In genomic region chr18:74248189-74248975, GRCh38 we compare ENCODE assay signal across 12 cellular contexts. TPM values are rescaled to one million over a fixed set of nuclear protein-coding genes. Genes with fewer than 3 reads are reported as not detected.
DNase-seq lines count a peak whose midpoint lies in the region; ATAC-seq, FAIRE-seq and TF ChIP-seq lines count a peak whose summit lies in the region.
"Had no signal": no experiment of that assay in that cellular context is flagged by ENCODE, and none has a peak within 500 bp of the region (broad histone marks: within the 10 kb centered on the region; RNA-seq: fewer than 3 reads in every experiment).

No MANE protein-coding gene starts in this region.

- POLR2A ChIA-PET in GM12878 (lab: Charles Lee), result no interaction called here

- no peak overlapping the region for H3K27ac ChIP-seq in GM12878 (ENCODE audit: control insufficient read depth, insufficient read depth)
- peak overlapping the region in 1 of 5 donors; percentile 73 for H3K27ac ChIP-seq in stomach
- H3K27ac ChIP-seq in substantia nigra (ENCODE audit: low read depth, low read length, poor library complexity, severe bottlenecking), result no peak overlapping the region
- H3K27ac ChIP-seq in vagina, result no peak overlapping the region
- peak overlapping the region in 1 of 4 donors; percentile 61 for H3K27ac ChIP-seq in tibial nerve
- H3K27ac ChIP-seq: uterus had no signal

- WGBS in GM12878 (ENCODE audit: insufficient coverage, insufficient replicate concordance, low lambda C conversion rate, missing lambda C conversion rate), result 33% methylated on average over 10 of the region's 10 CpGs
- 76 to 80% (median 78%) methylated on average over 10 of the region's 10 CpGs for WGBS in stomach, 5 donors
- 81 to 86% methylated on average over 10 of the region's 10 CpGs for WGBS in tibial nerve, 2 donors

- H3K9me3 ChIP-seq in GM12878 (replicated peaks; ENCODE audit: control insufficient read depth, insufficient read depth, low read length) (no peaks in the 10 kb centered on the region), stomach (no peaks in the 10 kb centered on the region), vagina (no peaks in the 10 kb centered on the region), tibial nerve (no peaks in the 10 kb centered on the region)
- H3K9me3 ChIP-seq: uterus had no signal

- intact Hi-C loops in GM12878 (cut with micrococcal nuclease; ENCODE audit: unreplicated experiment) (no loop called here), stomach (cut with DNase I; ENCODE audit: low total_unique reads) (no loop called here), vagina (cut with DNase I) (no loop called here)

- SMC1A ChIA-PET in GM12878 (lab: Charles Lee; ENCODE audit: uncharacterized antibody, unreplicated experiment), result interaction anchor here (0.6 to 0.8 kb wide), 2 partner anchors 8 to 13 kb away, joined by 3 read pairs; no protein-coding TSS in a partner anchor

- H2AFZ ChIP-seq in GM12878 (ENCODE audit: control insufficient read depth, low read depth, low read length), result no peak overlapping the region

- ATAC-seq in GM18505 (IDR thresholded peaks at IDR 0.05; ENCODE audit: unreplicated experiment) (peak; percentile 94), GM19372 (IDR thresholded peaks at IDR 0.05; ENCODE audit: low read depth, unreplicated experiment) (peak; percentile 58), HG03039 (IDR thresholded peaks at IDR 0.05; ENCODE audit: unreplicated experiment) (peak; percentile 56), GM12878 (peak; percentile 84)

- H3K36me3 ChIP-seq in GM12878 (ENCODE audit: control insufficient read depth in 2 of 2, insufficient read depth in 2 of 2, low read length in 1 of 2) (no peaks in the 10 kb centered on the region), stomach (peaks cover 0 to 25% (median 20%) of the 10 kb centered on the region in 4 donors), vagina (no peaks in the 10 kb centered on the region), tibial nerve (peaks cover 0 to 17% (median 0%) of the 10 kb centered on the region in 3 donors)
- H3K36me3 ChIP-seq: uterus had no signal

- RAD21 ChIA-PET in GM12878 (lab: Charles Lee; ENCODE audit: unreplicated experiment), result no interaction called here

- BruUV-seq in GM12878 (replicated peaks; lab: Mats Ljungman, UMichigan), result no TSS peak

- no peak overlapping the region for H3K9ac ChIP-seq in GM12878 (ENCODE audit: control insufficient read depth, insufficient read depth, low read length)

- in situ Hi-C loops in GM12878 (cut with MboI), result no loop called here

- TF ChIP-seq EP300 in GM12878 (IDR thresholded peaks at IDR 0.05; ENCODE audit: borderline replicate concordance in 1 of 2, control insufficient read depth in 1 of 2, low read depth in 2 of 2, low read length in 2 of 2) (no peak), stomach (IDR thresholded peaks at IDR 0.05) (no peak), tibial nerve (IDR thresholded peaks at IDR 0.05) (no peak)

- H3K4me3 ChIP-seq in GM12878 (no peak overlapping the region), stomach (no peak overlapping the region), vagina (no peak overlapping the region), tibial nerve (no peak overlapping the region)
- H3K4me3 ChIP-seq: uterus had no signal

- H3K27me3 ChIP-seq in GM12878 (replicated peaks in 1 of 2; ENCODE audit: control insufficient read depth in 2 of 2, insufficient read depth in 2 of 2, low read length in 1 of 2), result no peaks in the 10 kb centered on the region
- H3K27me3 ChIP-seq in stomach, result no peaks in the 10 kb centered on the region
- H3K27me3 ChIP-seq in vagina, result no peaks in the 10 kb centered on the region
- H3K27me3 ChIP-seq in tibial nerve, result no peaks in the 10 kb centered on the region
- H3K27me3 ChIP-seq: uterus had no signal

- H3K4me1 ChIP-seq in GM12878 (ENCODE audit: control insufficient read depth, insufficient read depth, low read length) (peaks cover 3% of the 10 kb centered on the region; the same call in 1 of the 2 replicates), stomach (peaks cover 14 to 44% (median 33%) of the 10 kb centered on the region in 4 donors), vagina (peaks cover 25% of the 10 kb centered on the region), tibial nerve (peaks cover 0 to 32% (median 16%) of the 10 kb centered on the region in 4 donors)
- H3K4me1 ChIP-seq: uterus had no signal

- FAIRE-seq in GM12878 (lab: Jason Lieb, UNC), result peak; percentile 52

- CTCF ChIA-PET in GM12878 (lab: Yijun Ruan, JAX), result interaction anchor here (0.9 to 1.2 kb wide), 2 partner anchors 80 to 94 kb away, joined by 3 read pairs; no protein-coding TSS in a partner anchor

- TF ChIP-seq POLR2A in GM18505 (IDR thresholded peaks at IDR 0.05; ENCODE audit: borderline replicate concordance, extremely low read depth, insufficient read depth, insufficient read length) (no peak), GM12878 (IDR thresholded peaks at IDR 0.05; ENCODE audit: low read depth, low read length) (no peak), stomach (IDR thresholded peaks at IDR 0.05) (no peak), vagina (IDR thresholded peaks at IDR 0.05) (no peak), tibial nerve (IDR thresholded peaks at IDR 0.05) (no peak)

- H4K20me1 ChIP-seq in GM12878 (ENCODE audit: control insufficient read depth, insufficient read depth), result no peaks in the 10 kb centered on the region

- no peak for DNase-seq in GM12878 (ENCODE audit: low read depth, low spot score)
- no peak for DNase-seq in stomach
- DNase-seq in substantia nigra (lab: John Stamatoyannopoulos, UW), result no peak
- DNase-seq in vagina (ENCODE audit: extremely low spot score in 2 of 2), result no peak
- DNase-seq in tibial nerve (ENCODE audit: low spot score in 2 of 2), result no peak
- DNase-seq: activated T-cell treated with anti-CD3 and anti-CD28 coated beads, Interleukin-2, amount 50 U/mL, for 1 hour; left cardiac atrium; MM.1S had no signal

- no peak for TF ChIP-seq CTCF in GM12878 (IDR thresholded peaks at IDR 0.05 in 2 of 3, conservative IDR thresholded peaks at IDR 0.05 in 1 of 3; ENCODE audit: control insufficient read depth in 2 of 3, extremely low read depth in 1 of 3, insufficient read depth in 1 of 3, low read depth in 3 of 3, low read length in 3 of 3)
- TF ChIP-seq CTCF in stomach (IDR thresholded peaks at IDR 0.05), result no peak
- no peak for TF ChIP-seq CTCF in vagina (IDR thresholded peaks at IDR 0.05)
- TF ChIP-seq CTCF in tibial nerve (IDR thresholded peaks at IDR 0.05), result no peak

- H3K4me2 ChIP-seq in GM12878 (ENCODE audit: control insufficient read depth, insufficient read depth), result peak overlapping the region; percentile 4; the same call in 1 of the 2 replicates

- no peaks in the 10 kb centered on the region for H3K79me2 ChIP-seq in GM12878 (ENCODE audit: control insufficient read depth, insufficient read depth, low read length)

- no peak for TF ChIP-seq RAD21 in GM12878 (IDR thresholded peaks at IDR 0.05; ENCODE audit: insufficient read depth, low read depth, low read length)

TF ChIP-seq in GM12878, 131 proteins besides CTCF, POLR2A, EP300 and RAD21 (continues in another document):
- TF ChIP-seq RUNX3 (IDR thresholded peaks at IDR 0.05; ENCODE audit: low read length) (0 out of 2 replicates have a peak, but pooled peaks have one; percentile 9), CREB1 (IDR thresholded peaks at IDR 0.05; ENCODE audit: low read depth) (no peak), GATAD2B (conservative IDR thresholded peaks at IDR 0.05; ENCODE audit: low read depth) (no peak), PML (IDR thresholded peaks at IDR 0.05; ENCODE audit: low read length) (no peak)

RNA-seq across cellular contexts. Expression of gene CYB5A, which starts 43.4 kb away (rescaled TPM):
- total RNA-seq in GM12878 (2013; cell fraction: nucleolus; rRNA removed), result 49.2 and 49.6 TPM in 2 replicates
- total RNA-seq in GM12878 (2014; rRNA removed), result 63.2 and 76.9 TPM in 2 replicates
- total RNA-seq in GM12878 (2014; rRNA removed; fragmentation: Illumina TruSeq; extraction: Trizol), result 63.9 and 68.7 TPM in 2 replicates
- 60.2 and 60.4 TPM in 2 replicates for total RNA-seq in GM12878 (2021)
- polyA plus RNA-seq in GM12878 (2011; ENCODE audit: low read depth), result 29.6 TPM
- 106 and 119 TPM in 2 replicates for polyA plus RNA-seq in GM12878 (2011; rRNA removed)
- 126 and 164 TPM in 2 replicates for polyA plus RNA-seq in GM12878 (2011; cell fraction: cytosol; rRNA removed)
- 57.7 and 65.9 TPM in 2 replicates for polyA plus RNA-seq in GM12878 (2011; cell fraction: nucleus; rRNA removed)
- 46.7 and 56.5 TPM in 2 replicates for polyA plus RNA-seq in GM12878 (2012)
- polyA plus RNA-seq in GM12878 (2014; fragmentation: Illumina TruSeq; extraction: Trizol), result 78.6 and 87.4 TPM in 2 replicates
- polyA plus RNA-seq in GM12878 (2014; fragmentation: Nextera tagmentation; extraction: Ambion mirVana), result 100 to 1,000 TPM; 120 to 129 TPM
- polyA plus RNA-seq in GM12878 (2014; rRNA removed), result 57.8 and 76.8 TPM in 2 replicates
- polyA plus RNA-seq in GM12878 (2016; fragmentation: Nextera tagmentation; extraction: Ambion mirVana), result 100 to 1,000 TPM; 119 to 122 TPM
- 30.7 and 34.2 TPM in 2 replicates for polyA minus RNA-seq in GM12878 (2011; rRNA and poly(A)+ RNA removed)
- 8.8 and 20.5 TPM in 2 replicates for polyA minus RNA-seq in GM12878 (2011; cell fraction: cytosol; rRNA and poly(A)+ RNA removed)
- 8.0 and 8.1 TPM in 2 replicates for polyA minus RNA-seq in GM12878 (2011; cell fraction: nucleus; rRNA and poly(A)+ RNA removed)
- total RNA-seq in stomach, result 100 to 1,000 TPM in 3 of 5 donors, 10 to 100 TPM in 2; 75.9 to 116 (median 101) TPM
- 100 to 1,000 TPM; 186 to 450 (median 314) TPM for polyA plus RNA-seq in stomach
- 88.6 TPM for total RNA-seq in vagina
- 100 to 1,000 TPM; 232 to 490 (median 267) TPM for total RNA-seq in tibial nerve
